ENCODE assay signal across 29 cellular contexts in the genomic region with DNA sequence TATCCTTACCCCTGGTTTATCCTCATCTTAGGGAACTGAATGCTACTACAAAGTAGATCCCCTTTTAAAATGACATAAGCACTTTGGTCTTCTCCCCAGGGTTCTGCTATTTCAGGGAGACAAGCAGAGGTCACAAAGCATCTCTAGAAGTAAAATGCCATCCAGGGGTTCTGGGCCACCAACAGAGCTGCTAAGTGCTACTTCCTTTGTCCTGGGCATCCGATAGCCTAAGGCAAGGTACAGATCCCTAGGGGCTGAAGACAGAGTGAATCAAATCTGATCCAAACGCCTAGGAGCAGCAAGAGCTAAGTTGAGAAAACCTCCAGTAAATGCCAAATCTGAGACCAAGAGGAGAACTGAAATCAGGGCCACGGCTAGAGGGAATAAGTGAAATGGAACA.
"Had no signal": no experiment of that assay in that cellular context is flagged by ENCODE, and none has a peak within 500 bp of the region (broad histone marks: within the 10 kb centered on the region; RNA-seq: fewer than 3 reads in every experiment).

No MANE protein-coding gene starts in this region.

- ATAC-seq: activated CD4-positive, alpha-beta T cell treated with anti-CD3 and anti-CD28 coated beads for 36 hours; activated CD4-positive, CD25-positive, alpha-beta regulatory T cell treated with anti-CD3 and anti-CD28 coated beads, Interleukin-2, amount 50 U/mL, for 24 hours; activated naive CD4-positive, alpha-beta T cell treated with anti-CD3 and anti-CD28 coated beads, Interleukin-2, amount 50 U/mL, for 72 hours; activated T-cell treated with anti-CD3 and anti-CD28 coated beads, Interleukin-2, amount 50 U/mL, for 72 hours; gastroesophageal sphincter; heart right ventricle had no signal

- H3K27me3 ChIP-seq: ascending aorta, breast epithelium, cardiac muscle cell, colonic mucosa, esophagus squamous epithelium, gastroesophageal sphincter had no signal

- DNase-seq: activated B cell treated with CpG ODN at 0.5 μM for 24 hours; activated CD4-positive, alpha-beta memory T cell treated with anti-CD3 and anti-CD28 coated beads, Interleukin-2, amount 10 ng/mL, durations not matched to agents 7 days and 5 days; activated CD4-positive, alpha-beta T cell treated with anti-CD3 and anti-CD28 coated beads for 36 hours; activated CD4-positive, alpha-beta T cell treated with anti-CD3 and anti-CD28 coated beads, Interleukin-2, amount 10 ng/mL, durations not matched to agents 7 days and 5 days; activated CD4-positive, alpha-beta T cell treated with anti-CD3 and anti-CD28 coated beads, Interleukin-2, amount 50 U/mL, for 4 hours; activated CD8-positive, alpha-beta memory T cell treated with anti-CD3 and anti-CD28 coated beads, Interleukin-2, amount 50 U/mL, for 48 hours; activated gamma-delta T cell; activated naive CD4-positive, alpha-beta T cell; activated naive CD4-positive, alpha-beta T cell treated with anti-CD3 and anti-CD28 coated beads, Interleukin-2, amount 10 ng/mL, durations not matched to agents 7 days and 5 days; activated naive CD8-positive, alpha-beta T cell treated with anti-CD3 and anti-CD28 coated beads, Interleukin-2, amount 10 ng/mL, durations not matched to agents 7 days and 5 days; activated T-cell treated with anti-CD3 and anti-CD28 coated beads for 4 hours; activated T-cell treated with anti-CD3 and anti-CD28 coated beads, Interleukin-2, amount 50 U/mL, for 24 hours; activated T-cell treated with anti-CD3 and anti-CD28 coated beads, Interleukin-2, amount 50 U/mL, for 72 hours; central memory CD4-positive, alpha-beta T cell; cerebellar nuclear complex; colonic mucosa; effector CD8-positive, alpha-beta T cell; esophagus squamous epithelium; foreskin melanocyte; heart right ventricle; T-helper 2 cell had no signal

- H3K9me3 ChIP-seq: ascending aorta, breast epithelium, colonic mucosa, esophagus squamous epithelium, heart right ventricle had no signal

- H3K4me3 ChIP-seq: ascending aorta, breast epithelium, cardiac muscle cell, colonic mucosa, esophagus squamous epithelium, gastroesophageal sphincter, heart right ventricle had no signal

- H3K4me1 ChIP-seq: ascending aorta, breast epithelium, colonic mucosa, esophagus squamous epithelium, gastroesophageal sphincter, heart right ventricle had no signal

- H3K27ac ChIP-seq: ascending aorta, breast epithelium, cardiac muscle cell, colonic mucosa, epithelial cell of prostate, esophagus squamous epithelium, gastroesophageal sphincter, heart right ventricle, VCaP had no signal

- H3K36me3 ChIP-seq: ascending aorta, breast epithelium, cardiac muscle cell, colonic mucosa, esophagus squamous epithelium, gastroesophageal sphincter, heart right ventricle had no signal
